Comparison of ENCODE assay signal across 1 cellular context in the genomic region with DNA sequence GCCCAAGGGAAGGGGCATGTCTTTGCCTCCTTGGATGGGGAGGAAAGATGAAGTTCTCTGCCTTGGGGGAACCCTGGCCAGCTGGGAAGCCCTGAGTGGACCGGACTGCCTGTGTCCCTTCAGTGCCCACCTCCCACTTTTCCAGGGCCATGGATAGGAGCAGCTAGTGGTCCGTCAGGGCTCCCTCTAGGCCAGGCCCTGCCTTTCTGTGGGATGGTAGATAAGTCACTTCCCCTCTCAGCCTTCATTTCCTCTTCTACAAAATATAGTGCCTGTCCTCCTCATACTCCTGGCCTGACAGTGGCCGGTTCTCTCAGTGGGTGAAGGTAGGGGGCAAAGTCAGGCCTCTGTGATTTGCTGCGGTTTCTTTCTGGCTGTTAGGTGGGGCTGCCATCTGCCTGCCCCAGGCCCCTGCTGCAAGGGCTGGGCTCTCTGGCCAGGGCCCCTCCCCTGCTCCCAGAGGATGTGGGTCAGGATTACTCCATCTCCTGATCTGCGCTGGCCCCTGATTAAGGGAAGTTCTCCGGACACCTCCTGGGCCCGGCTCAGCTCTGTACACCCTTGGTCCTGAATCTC.
TF ChIP-seq lines count a peak whose summit lies in the region.

No MANE protein-coding gene starts in this region.

TF ChIP-seq in K562, 482 proteins besides CTCF, POLR2A, EP300 and RAD21 (continued from another document):
- TF ChIP-seq, protein P1, sequence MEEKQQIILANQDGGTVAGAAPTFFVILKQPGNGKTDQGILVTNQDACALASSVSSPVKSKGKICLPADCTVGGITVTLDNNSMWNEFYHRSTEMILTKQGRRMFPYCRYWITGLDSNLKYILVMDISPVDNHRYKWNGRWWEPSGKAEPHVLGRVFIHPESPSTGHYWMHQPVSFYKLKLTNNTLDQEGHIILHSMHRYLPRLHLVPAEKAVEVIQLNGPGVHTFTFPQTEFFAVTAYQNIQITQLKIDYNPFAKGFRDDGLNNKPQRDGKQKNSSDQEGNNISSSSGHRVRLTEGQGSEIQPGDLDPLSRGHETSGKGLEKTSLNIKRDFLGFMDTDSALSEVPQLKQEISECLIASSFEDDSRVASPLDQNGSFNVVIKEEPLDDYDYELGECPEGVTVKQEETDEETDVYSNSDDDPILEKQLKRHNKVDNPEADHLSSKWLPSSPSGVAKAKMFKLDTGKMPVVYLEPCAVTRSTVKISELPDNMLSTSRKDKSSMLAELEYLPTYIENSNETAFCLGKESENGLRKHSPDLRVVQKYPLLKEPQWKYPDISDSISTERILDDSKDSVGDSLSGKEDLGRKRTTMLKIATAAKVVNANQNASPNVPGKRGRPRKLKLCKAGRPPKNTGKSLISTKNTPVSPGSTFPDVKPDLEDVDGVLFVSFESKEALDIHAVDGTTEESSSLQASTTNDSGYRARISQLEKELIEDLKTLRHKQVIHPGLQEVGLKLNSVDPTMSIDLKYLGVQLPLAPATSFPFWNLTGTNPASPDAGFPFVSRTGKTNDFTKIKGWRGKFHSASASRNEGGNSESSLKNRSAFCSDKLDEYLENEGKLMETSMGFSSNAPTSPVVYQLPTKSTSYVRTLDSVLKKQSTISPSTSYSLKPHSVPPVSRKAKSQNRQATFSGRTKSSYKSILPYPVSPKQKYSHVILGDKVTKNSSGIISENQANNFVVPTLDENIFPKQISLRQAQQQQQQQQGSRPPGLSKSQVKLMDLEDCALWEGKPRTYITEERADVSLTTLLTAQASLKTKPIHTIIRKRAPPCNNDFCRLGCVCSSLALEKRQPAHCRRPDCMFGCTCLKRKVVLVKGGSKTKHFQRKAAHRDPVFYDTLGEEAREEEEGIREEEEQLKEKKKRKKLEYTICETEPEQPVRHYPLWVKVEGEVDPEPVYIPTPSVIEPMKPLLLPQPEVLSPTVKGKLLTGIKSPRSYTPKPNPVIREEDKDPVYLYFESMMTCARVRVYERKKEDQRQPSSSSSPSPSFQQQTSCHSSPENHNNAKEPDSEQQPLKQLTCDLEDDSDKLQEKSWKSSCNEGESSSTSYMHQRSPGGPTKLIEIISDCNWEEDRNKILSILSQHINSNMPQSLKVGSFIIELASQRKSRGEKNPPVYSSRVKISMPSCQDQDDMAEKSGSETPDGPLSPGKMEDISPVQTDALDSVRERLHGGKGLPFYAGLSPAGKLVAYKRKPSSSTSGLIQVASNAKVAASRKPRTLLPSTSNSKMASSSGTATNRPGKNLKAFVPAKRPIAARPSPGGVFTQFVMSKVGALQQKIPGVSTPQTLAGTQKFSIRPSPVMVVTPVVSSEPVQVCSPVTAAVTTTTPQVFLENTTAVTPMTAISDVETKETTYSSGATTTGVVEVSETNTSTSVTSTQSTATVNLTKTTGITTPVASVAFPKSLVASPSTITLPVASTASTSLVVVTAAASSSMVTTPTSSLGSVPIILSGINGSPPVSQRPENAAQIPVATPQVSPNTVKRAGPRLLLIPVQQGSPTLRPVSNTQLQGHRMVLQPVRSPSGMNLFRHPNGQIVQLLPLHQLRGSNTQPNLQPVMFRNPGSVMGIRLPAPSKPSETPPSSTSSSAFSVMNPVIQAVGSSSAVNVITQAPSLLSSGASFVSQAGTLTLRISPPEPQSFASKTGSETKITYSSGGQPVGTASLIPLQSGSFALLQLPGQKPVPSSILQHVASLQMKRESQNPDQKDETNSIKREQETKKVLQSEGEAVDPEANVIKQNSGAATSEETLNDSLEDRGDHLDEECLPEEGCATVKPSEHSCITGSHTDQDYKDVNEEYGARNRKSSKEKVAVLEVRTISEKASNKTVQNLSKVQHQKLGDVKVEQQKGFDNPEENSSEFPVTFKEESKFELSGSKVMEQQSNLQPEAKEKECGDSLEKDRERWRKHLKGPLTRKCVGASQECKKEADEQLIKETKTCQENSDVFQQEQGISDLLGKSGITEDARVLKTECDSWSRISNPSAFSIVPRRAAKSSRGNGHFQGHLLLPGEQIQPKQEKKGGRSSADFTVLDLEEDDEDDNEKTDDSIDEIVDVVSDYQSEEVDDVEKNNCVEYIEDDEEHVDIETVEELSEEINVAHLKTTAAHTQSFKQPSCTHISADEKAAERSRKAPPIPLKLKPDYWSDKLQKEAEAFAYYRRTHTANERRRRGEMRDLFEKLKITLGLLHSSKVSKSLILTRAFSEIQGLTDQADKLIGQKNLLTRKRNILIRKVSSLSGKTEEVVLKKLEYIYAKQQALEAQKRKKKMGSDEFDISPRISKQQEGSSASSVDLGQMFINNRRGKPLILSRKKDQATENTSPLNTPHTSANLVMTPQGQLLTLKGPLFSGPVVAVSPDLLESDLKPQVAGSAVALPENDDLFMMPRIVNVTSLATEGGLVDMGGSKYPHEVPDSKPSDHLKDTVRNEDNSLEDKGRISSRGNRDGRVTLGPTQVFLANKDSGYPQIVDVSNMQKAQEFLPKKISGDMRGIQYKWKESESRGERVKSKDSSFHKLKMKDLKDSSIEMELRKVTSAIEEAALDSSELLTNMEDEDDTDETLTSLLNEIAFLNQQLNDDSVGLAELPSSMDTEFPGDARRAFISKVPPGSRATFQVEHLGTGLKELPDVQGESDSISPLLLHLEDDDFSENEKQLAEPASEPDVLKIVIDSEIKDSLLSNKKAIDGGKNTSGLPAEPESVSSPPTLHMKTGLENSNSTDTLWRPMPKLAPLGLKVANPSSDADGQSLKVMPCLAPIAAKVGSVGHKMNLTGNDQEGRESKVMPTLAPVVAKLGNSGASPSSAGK (IDR thresholded peaks at IDR 0.05), result no peak
- TF ChIP-seq CHD1 (IDR thresholded peaks at IDR 0.05; ENCODE audit: low read length) (peak; percentile 72), ZNF124 (CRISPR knock-in tag; IDR thresholded peaks at IDR 0.05) (no peak), TFAM (CRISPR knock-in tag; conservative IDR thresholded peaks at IDR 0.05) (no peak), FOSL1 (tag; conservative IDR thresholded peaks at IDR 0.05) (no peak), SMARCA4 (IDR thresholded peaks at IDR 0.05) (no peak), PRPF4 (IDR thresholded peaks at IDR 0.05; ENCODE audit: insufficient read depth, low read depth, low read length, poor library complexity, severe bottlenecking) (no peak), ZKSCAN3 (CRISPR knock-in tag; IDR thresholded peaks at IDR 0.05) (no peak), ESRRA (IDR thresholded peaks at IDR 0.05; ENCODE audit: borderline replicate concordance, low read depth) (no peak), KLF13 (tag; IDR thresholded peaks at IDR 0.05; ENCODE audit: borderline replicate concordance, low read depth) (no peak), ZNF384 (IDR thresholded peaks at IDR 0.05; ENCODE audit: low read depth, low read length) (no peak), DDX20 (tag; IDR thresholded peaks at IDR 0.05; ENCODE audit: low read depth) (no peak), CREBBP (IDR thresholded peaks at IDR 0.05; ENCODE audit: low read depth, low read length) (no peak), ZZZ3 (IDR thresholded peaks at IDR 0.05) (no peak), GABPA (tag; conservative IDR thresholded peaks at IDR 0.05; ENCODE audit: low read depth) (0 out of 2 replicates have a peak, but pooled peaks have one; percentile 14), GATA2 (CRISPR knock-in tag; IDR thresholded peaks at IDR 0.05) (peak; percentile 30; the same call in 1 of the 2 replicates), EHMT2 (IDR thresholded peaks at IDR 0.05) (no peak), SRSF9 (IDR thresholded peaks at IDR 0.05; ENCODE audit: borderline replicate concordance, low read depth, low read length) (no peak), NCOA6 (IDR thresholded peaks at IDR 0.05) (no peak), TAF15 (IDR thresholded peaks at IDR 0.05; ENCODE audit: low read depth, low read length) (no peak)
- TF ChIP-seq, protein P2, sequence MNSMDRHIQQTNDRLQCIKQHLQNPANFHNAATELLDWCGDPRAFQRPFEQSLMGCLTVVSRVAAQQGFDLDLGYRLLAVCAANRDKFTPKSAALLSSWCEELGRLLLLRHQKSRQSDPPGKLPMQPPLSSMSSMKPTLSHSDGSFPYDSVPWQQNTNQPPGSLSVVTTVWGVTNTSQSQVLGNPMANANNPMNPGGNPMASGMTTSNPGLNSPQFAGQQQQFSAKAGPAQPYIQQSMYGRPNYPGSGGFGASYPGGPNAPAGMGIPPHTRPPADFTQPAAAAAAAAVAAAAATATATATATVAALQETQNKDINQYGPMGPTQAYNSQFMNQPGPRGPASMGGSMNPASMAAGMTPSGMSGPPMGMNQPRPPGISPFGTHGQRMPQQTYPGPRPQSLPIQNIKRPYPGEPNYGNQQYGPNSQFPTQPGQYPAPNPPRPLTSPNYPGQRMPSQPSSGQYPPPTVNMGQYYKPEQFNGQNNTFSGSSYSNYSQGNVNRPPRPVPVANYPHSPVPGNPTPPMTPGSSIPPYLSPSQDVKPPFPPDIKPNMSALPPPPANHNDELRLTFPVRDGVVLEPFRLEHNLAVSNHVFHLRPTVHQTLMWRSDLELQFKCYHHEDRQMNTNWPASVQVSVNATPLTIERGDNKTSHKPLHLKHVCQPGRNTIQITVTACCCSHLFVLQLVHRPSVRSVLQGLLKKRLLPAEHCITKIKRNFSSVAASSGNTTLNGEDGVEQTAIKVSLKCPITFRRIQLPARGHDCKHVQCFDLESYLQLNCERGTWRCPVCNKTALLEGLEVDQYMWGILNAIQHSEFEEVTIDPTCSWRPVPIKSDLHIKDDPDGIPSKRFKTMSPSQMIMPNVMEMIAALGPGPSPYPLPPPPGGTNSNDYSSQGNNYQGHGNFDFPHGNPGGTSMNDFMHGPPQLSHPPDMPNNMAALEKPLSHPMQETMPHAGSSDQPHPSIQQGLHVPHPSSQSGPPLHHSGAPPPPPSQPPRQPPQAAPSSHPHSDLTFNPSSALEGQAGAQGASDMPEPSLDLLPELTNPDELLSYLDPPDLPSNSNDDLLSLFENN (IDR thresholded peaks at IDR 0.05; ENCODE audit: low read depth in 2 of 2, low read length in 2 of 2), result no peak
- TF ChIP-seq, protein P3, sequence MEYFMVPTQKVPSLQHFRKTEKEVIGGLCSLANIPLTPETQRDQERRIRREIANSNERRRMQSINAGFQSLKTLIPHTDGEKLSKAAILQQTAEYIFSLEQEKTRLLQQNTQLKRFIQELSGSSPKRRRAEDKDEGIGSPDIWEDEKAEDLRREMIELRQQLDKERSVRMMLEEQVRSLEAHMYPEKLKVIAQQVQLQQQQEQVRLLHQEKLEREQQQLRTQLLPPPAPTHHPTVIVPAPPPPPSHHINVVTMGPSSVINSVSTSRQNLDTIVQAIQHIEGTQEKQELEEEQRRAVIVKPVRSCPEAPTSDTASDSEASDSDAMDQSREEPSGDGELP (CRISPR knock-in tag; IDR thresholded peaks at IDR 0.05; ENCODE audit: borderline replicate concordance), result no peak; the same call in 1 of the 2 replicates
- TF ChIP-seq, protein P4, sequence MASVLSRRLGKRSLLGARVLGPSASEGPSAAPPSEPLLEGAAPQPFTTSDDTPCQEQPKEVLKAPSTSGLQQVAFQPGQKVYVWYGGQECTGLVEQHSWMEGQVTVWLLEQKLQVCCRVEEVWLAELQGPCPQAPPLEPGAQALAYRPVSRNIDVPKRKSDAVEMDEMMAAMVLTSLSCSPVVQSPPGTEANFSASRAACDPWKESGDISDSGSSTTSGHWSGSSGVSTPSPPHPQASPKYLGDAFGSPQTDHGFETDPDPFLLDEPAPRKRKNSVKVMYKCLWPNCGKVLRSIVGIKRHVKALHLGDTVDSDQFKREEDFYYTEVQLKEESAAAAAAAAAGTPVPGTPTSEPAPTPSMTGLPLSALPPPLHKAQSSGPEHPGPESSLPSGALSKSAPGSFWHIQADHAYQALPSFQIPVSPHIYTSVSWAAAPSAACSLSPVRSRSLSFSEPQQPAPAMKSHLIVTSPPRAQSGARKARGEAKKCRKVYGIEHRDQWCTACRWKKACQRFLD (CRISPR knock-in tag; IDR thresholded peaks at IDR 0.05), result no peak
TF ChIP-seq in K562: peak in this region for 18.
